Comparison of ENCODE assay signal across 8 cellular contexts in the genomic region with DNA sequence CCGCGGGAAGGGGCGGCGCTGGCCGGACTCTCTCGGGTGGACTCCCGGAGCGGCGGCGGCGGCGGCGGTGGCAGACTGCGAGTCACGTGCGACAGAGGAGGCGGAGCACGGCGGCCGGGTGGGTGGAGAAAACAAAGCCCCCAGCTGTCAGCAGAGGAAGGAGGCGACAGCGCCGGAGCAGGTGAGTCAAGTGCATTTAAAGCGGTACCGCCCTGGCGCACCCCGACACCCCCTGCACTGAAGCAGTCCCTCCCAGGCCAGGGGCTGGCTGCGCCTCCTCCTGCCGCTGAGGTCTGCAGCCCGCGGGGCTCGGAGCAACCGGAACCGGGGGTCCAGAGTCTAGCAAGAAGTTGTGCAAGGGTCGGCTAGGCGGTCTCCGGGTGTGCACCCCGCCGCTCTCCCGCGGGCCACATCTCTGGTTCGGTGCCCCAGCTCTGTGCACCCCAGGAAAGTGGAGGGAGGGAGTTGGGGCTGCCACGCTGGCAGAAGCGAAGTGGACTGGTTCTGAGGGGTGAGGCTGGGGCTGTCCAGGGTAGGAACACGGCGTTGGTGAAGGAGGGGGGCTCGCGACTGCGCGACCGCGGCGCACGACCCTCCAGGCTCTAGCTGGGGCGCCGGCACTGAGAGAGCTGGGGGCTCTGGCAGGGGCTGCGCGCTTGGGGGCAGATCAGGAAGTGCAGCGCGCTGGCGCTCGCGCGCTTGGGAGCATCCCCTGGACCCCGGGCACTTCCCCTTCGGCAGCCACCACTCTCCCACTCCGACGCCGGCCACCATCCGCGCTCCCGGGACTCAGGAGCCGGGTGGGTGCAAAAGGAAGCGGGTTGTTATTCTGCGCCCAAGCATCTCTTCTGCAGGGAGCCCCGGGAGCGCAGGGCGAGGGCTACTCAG.
DNase-seq lines count a peak whose midpoint lies in the region; ATAC-seq and TF ChIP-seq lines count a peak whose summit lies in the region.

No MANE protein-coding gene starts in this region.

- POLR2A ChIA-PET in AG04449 (lab: Yijun Ruan, JAX) = no interaction called here

- WGBS in mesodermal cell (ENCODE audit: insufficient coverage in 2 of 2), 2 experiments = 1% methylated on average over 49 to 61 of the region's 78 CpGs

- H3K27me3 ChIP-seq in effector memory CD4-positive, alpha-beta T cell (replicated peaks; ENCODE audit: control insufficient read depth, insufficient read depth, low read length, poor library complexity, severe bottlenecking) = no peaks in the 10 kb centered on the region

- DNase-seq in AG04449 (ENCODE audit: low read depth, low spot score) (no peak), NCI-H69 (lab: John Stamatoyannopoulos, UW) (peak; percentile 96)
- peak; percentile 91 for DNase-seq in activated CD8-positive, alpha-beta memory T cell treated with anti-CD3 and anti-CD28 coated beads for 24 hours
- peak; percentile 52 to 64 (median 58) for DNase-seq in effector memory CD4-positive, alpha-beta T cell
- DNase-seq in stimulated activated CD8-positive, alpha-beta memory T cell treated with anti-CD3 and anti-CD28 coated beads, Interleukin-15, amount 100 ng/mL, for 24 hours (ENCODE audit: low read depth) = peak; percentile 43

- ATAC-seq in GM19043 (IDR thresholded peaks at IDR 0.05; ENCODE audit: low read depth, unreplicated experiment) = peak; percentile 48
- peak; percentile 89 for ATAC-seq in HG03354 (IDR thresholded peaks at IDR 0.05; ENCODE audit: poor library complexity, severe bottlenecking, unreplicated experiment)

- H3K36me3 ChIP-seq in effector memory CD4-positive, alpha-beta T cell (ENCODE audit: control insufficient read depth, insufficient read depth, low read length) = no peaks in the 10 kb centered on the region
- no peaks in the 10 kb centered on the region for H3K36me3 ChIP-seq in mesodermal cell (ENCODE audit: control insufficient read depth, insufficient read depth, low read length)

- peaks cover 13% of the 10 kb centered on the region for H3K4me1 ChIP-seq in effector memory CD4-positive, alpha-beta T cell (ENCODE audit: control insufficient read depth, insufficient read depth, low read length, poor library complexity, severe bottlenecking)
- no peaks in the 10 kb centered on the region for H3K4me1 ChIP-seq in mesodermal cell (ENCODE audit: control insufficient read depth, insufficient read depth, low read length, poor library complexity, severe bottlenecking)

- CTCF ChIA-PET in AG04449 (lab: Yijun Ruan, JAX) = interaction anchor here (1.0 kb wide), 1 partner anchor 29 kb away, joined by 4 read pairs; no protein-coding TSS in a partner anchor

- H3K4me3 ChIP-seq in AG04449 (ENCODE audit: low read depth, low read length) = peak overlapping the region; percentile 64
- H3K4me3 ChIP-seq in effector memory CD4-positive, alpha-beta T cell (ENCODE audit: insufficient read depth, low read depth, low read length, poor library complexity, severe bottlenecking) = peak overlapping the region; percentile 90
- peak overlapping the region; percentile 85 for H3K4me3 ChIP-seq in mesodermal cell (ENCODE audit: extremely low read depth, insufficient read depth, low read length, poor library complexity, severe bottlenecking)

- TF ChIP-seq CTCF in AG04449 (IDR thresholded peaks at IDR 0.05; ENCODE audit: insufficient read depth, low read length, missing control alignments) = no peak

- no peaks in the 10 kb centered on the region for H3K9me3 ChIP-seq in effector memory CD4-positive, alpha-beta T cell (ENCODE audit: control insufficient read depth, low read length)
- H3K9me3 ChIP-seq in mesodermal cell (ENCODE audit: control insufficient read depth, low read length) = no peaks in the 10 kb centered on the region

- peak overlapping the region; percentile 12 for H3K27ac ChIP-seq in effector memory CD4-positive, alpha-beta T cell (ENCODE audit: insufficient read depth, low read length, poor library complexity, severe bottlenecking)
- H3K27ac ChIP-seq in mesodermal cell (ENCODE audit: low read depth, low read length, severe bottlenecking) = peak overlapping the region; percentile 95
